28 cellular contexts compared by ENCODE assay signal in genomic region chr9:32180597-32180996, GRCh38.
"Had no signal": no experiment of that assay in that cellular context is flagged by ENCODE, and none has a peak within 500 bp of the region (broad histone marks: within the 10 kb centered on the region; RNA-seq: fewer than 3 reads in every experiment).

No MANE protein-coding gene starts in this region.

- H3K27me3 ChIP-seq: esophagus muscularis mucosa, foreskin keratinocyte, gastroesophageal sphincter, heart left ventricle, hepatocyte, neutrophil, pancreas, right lobe of liver, tibial nerve, upper lobe of left lung, vagina had no signal

- H3K4me1 Mint-ChIP-seq: mesothelial cell of epicardium; naive B cell; neural crest cell; stimulated activated naive B cell treated with anti-CD40 and anti-IgM and Interleukin-4, amounts not matched to agents 10 μg/mL and 1 μg/mL and 100 μg/mL, for 72 hours had no signal

- H3K4me3 Mint-ChIP-seq: dendritic cell treated with granulocyte-macrophage colony-stimulating factor and Interleukin-4, amounts not matched to agents 40 ng/mL and 50 ng/mL, for 4 days; mesothelial cell of epicardium; naive B cell; natural killer cell treated with Interleukin-12 subunit alpha and Interleukin-12 subunit beta and Interleukin-15 and Interleukin-18, amount 100 ng/mL, for 72 hours; neural crest cell; stimulated activated naive B cell treated with anti-CD40 and anti-IgM and Interleukin-4, amounts not matched to agents 10 μg/mL and 1 μg/mL and 100 μg/mL, for 72 hours; stimulated activated naive CD8-positive, alpha-beta T cell treated with anti-CD3 and anti-CD28 coated beads, Interleukin-15, Interleukin-2, amounts not matched to agents 100 ng/mL and 50 ng/mL, for 24 hours had no signal

- H3K27ac ChIP-seq: esophagus muscularis mucosa, foreskin keratinocyte, gastroesophageal sphincter, heart left ventricle, hepatocyte, neutrophil, pancreas, right lobe of liver, thoracic aorta, tibial nerve, upper lobe of left lung, vagina had no signal

- H3K4me3 ChIP-seq: esophagus muscularis mucosa, gastroesophageal sphincter, heart left ventricle, hepatocyte, mucosa of descending colon, pancreas, right lobe of liver, thoracic aorta, tibial nerve, upper lobe of left lung, vagina had no signal

- DNase-seq: effector CD8-positive, alpha-beta T cell; foreskin keratinocyte; heart left ventricle; kidney; mesenchymal stem cell; mucosa of descending colon; naive B cell; pancreas; retina; right lobe of liver; small intestine; stimulated activated CD4-positive, alpha-beta T cell treated with anti-CD3 and anti-CD28 coated beads, Interleukin-15, amount 100 ng/mL, for 24 hours; stimulated activated CD4-positive, alpha-beta T cell treated with anti-CD3 and anti-CD28 coated beads, Interleukin-2, amount 100 ng/mL, for 48 hours; stimulated activated naive B cell treated with anti-CD40 and anti-IgM and Interleukin-4, amounts not matched to agents 10 μg/mL and 1 μg/mL and 100 μg/mL, for 72 hours; upper lobe of left lung had no signal

- H2AFZ ChIP-seq: hepatocyte had no signal

- ATAC-seq: foreskin keratinocyte; gastroesophageal sphincter; heart left ventricle; left lobe of liver; mucosa of descending colon; natural killer cell treated with Interleukin-12 subunit alpha and Interleukin-12 subunit beta and Interleukin-15 and Interleukin-18, amount 100 ng/mL, for 72 hours; pancreas; right lobe of liver; stimulated activated naive B cell treated with anti-CD40 and anti-IgM and Interleukin-4, amounts not matched to agents 10 μg/mL and 1 μg/mL and 100 μg/mL, for 72 hours had no signal

- H3K4me1 ChIP-seq: esophagus muscularis mucosa, foreskin keratinocyte, gastroesophageal sphincter, heart left ventricle, pancreas, right lobe of liver, tibial nerve, upper lobe of left lung, vagina had no signal

- H3K4me2 ChIP-seq: hepatocyte had no signal

- H3K36me3 Mint-ChIP-seq: mesothelial cell of epicardium; naive B cell; natural killer cell treated with Interleukin-12 subunit alpha and Interleukin-12 subunit beta and Interleukin-15 and Interleukin-18, amount 100 ng/mL, for 72 hours; stimulated activated naive B cell treated with anti-CD40 and anti-IgM and Interleukin-4, amounts not matched to agents 10 μg/mL and 1 μg/mL and 100 μg/mL, for 72 hours had no signal

- H3K27me3 Mint-ChIP-seq: dendritic cell treated with granulocyte-macrophage colony-stimulating factor and Interleukin-4, amounts not matched to agents 40 ng/mL and 50 ng/mL, for 4 days; naive B cell; natural killer cell treated with Interleukin-12 subunit alpha and Interleukin-12 subunit beta and Interleukin-15 and Interleukin-18, amount 100 ng/mL, for 72 hours; stimulated activated naive B cell treated with anti-CD40 and anti-IgM and Interleukin-4, amounts not matched to agents 10 μg/mL and 1 μg/mL and 100 μg/mL, for 72 hours; stimulated activated naive CD8-positive, alpha-beta T cell treated with anti-CD3 and anti-CD28 coated beads, Interleukin-15, Interleukin-2, amounts not matched to agents 100 ng/mL and 50 ng/mL, for 24 hours had no signal

- H3K9me3 ChIP-seq: esophagus muscularis mucosa, gastroesophageal sphincter, mucosa of descending colon, neutrophil, pancreas, right lobe of liver, thoracic aorta, tibial nerve, upper lobe of left lung, vagina had no signal

- H3K9me3 Mint-ChIP-seq: dendritic cell treated with granulocyte-macrophage colony-stimulating factor and Interleukin-4, amounts not matched to agents 40 ng/mL and 50 ng/mL, for 4 days; mesothelial cell of epicardium; neural crest cell; stimulated activated naive CD8-positive, alpha-beta T cell treated with anti-CD3 and anti-CD28 coated beads, Interleukin-15, Interleukin-2, amounts not matched to agents 100 ng/mL and 50 ng/mL, for 24 hours had no signal

- H3K27ac Mint-ChIP-seq: dendritic cell treated with granulocyte-macrophage colony-stimulating factor and Interleukin-4, amounts not matched to agents 40 ng/mL and 50 ng/mL, for 4 days; mesothelial cell of epicardium; naive B cell; natural killer cell treated with Interleukin-12 subunit alpha and Interleukin-12 subunit beta and Interleukin-15 and Interleukin-18, amount 100 ng/mL, for 72 hours; stimulated activated naive B cell treated with anti-CD40 and anti-IgM and Interleukin-4, amounts not matched to agents 10 μg/mL and 1 μg/mL and 100 μg/mL, for 72 hours; stimulated activated naive CD8-positive, alpha-beta T cell treated with anti-CD3 and anti-CD28 coated beads, Interleukin-15, Interleukin-2, amounts not matched to agents 100 ng/mL and 50 ng/mL, for 24 hours had no signal

- H3K36me3 ChIP-seq: esophagus muscularis mucosa, gastroesophageal sphincter, heart left ventricle, neutrophil, pancreas, right lobe of liver, thoracic aorta, tibial nerve, upper lobe of left lung, vagina had no signal

- H3K79me2 ChIP-seq: hepatocyte had no signal
